In genomic region chr16:19499481-19499880, GRCh38 we compare ENCODE assay signal across 22 cellular contexts. TPM values are rescaled to one million over a fixed set of nuclear protein-coding genes. Genes with fewer than 3 reads are reported as not detected.
DNase-seq lines count a peak whose midpoint lies in the region; ATAC-seq, FAIRE-seq and TF ChIP-seq lines count a peak whose summit lies in the region.
"Had no signal": no experiment of that assay in that cellular context is flagged by ENCODE, and none has a peak within 500 bp of the region (broad histone marks: within the 10 kb centered on the region; RNA-seq: fewer than 3 reads in every experiment).

No MANE protein-coding gene starts in this region.

- no peaks in the 10 kb centered on the region for H3K4me1 Mint-ChIP-seq in activated T-cell treated with anti-CD3 and anti-CD28 coated beads, Interleukin-2, amount 50 U/mL, for 72 hours (ENCODE audit: low read depth)
- H3K4me1 Mint-ChIP-seq: B cell; CD8-positive, alpha-beta memory T cell had no signal

- H3K27me3 Mint-ChIP-seq in activated T-cell treated with anti-CD3 and anti-CD28 coated beads, Interleukin-2, amount 50 U/mL, for 72 hours (ENCODE audit: low read depth) = no peaks in the 10 kb centered on the region
- H3K27me3 Mint-ChIP-seq: B cell; CD4-positive, alpha-beta T cell; CD8-positive, alpha-beta memory T cell had no signal

- peak overlapping the region; percentile 34 for H3K27ac ChIP-seq in epithelial cell of prostate
- H3K27ac ChIP-seq: 22Rv1, BLaER1, C4-2B had no signal

- no peaks in the 10 kb centered on the region for H3K27me3 ChIP-seq in bronchial epithelial cell (ENCODE audit: control insufficient read depth, insufficient read depth, low read length)
- H3K27me3 ChIP-seq: BLaER1 had no signal

- no peak overlapping the region for H3K4me3 ChIP-seq in bronchial epithelial cell (ENCODE audit: low read depth, low read length)
- H3K4me3 ChIP-seq: BLaER1 had no signal

- DNase-seq in activated T-cell treated with anti-CD3 and anti-CD28 coated beads, Interleukin-2, amount 50 U/mL, for 72 hours = no peak
- DNase-seq in activated T-cell treated with anti-CD3 and anti-CD28 coated beads for 4 hours (no peak), bronchial epithelial cell (ENCODE audit: low read depth) (peak; percentile 88), epithelial cell of prostate (ENCODE audit: low read depth, low spot score) (peak; percentile 27), NAMALWA (ENCODE audit: low spot score) (no peak)
- DNase-seq: CD4-positive, alpha-beta T cell; CD8-positive, alpha-beta memory T cell; DMS53; DMS79 treated with DMSO at 0.1 percent for 48 hours; GF-D8; GOT3; HCEC 1CT had no signal

- H3K9me3 Mint-ChIP-seq in activated T-cell treated with anti-CD3 and anti-CD28 coated beads, Interleukin-2, amount 50 U/mL, for 72 hours = no peaks in the 10 kb centered on the region
- H3K9me3 Mint-ChIP-seq: CD4-positive, alpha-beta T cell; CD8-positive, alpha-beta memory T cell had no signal

- peaks cover 7 to 10% of the 10 kb centered on the region in 2 donors for H3K36me3 Mint-ChIP-seq in activated T-cell treated with anti-CD3 and anti-CD28 coated beads, Interleukin-2, amount 50 U/mL, for 72 hours (ENCODE audit: insufficient read depth in 2 of 2)

- no peak for TF ChIP-seq CTCF in bronchial epithelial cell (IDR thresholded peaks at IDR 0.05; ENCODE audit: insufficient read depth, low read length, severe bottlenecking)

- no peak for FAIRE-seq in bronchial epithelial cell (lab: Jason Lieb, UNC)
- FAIRE-seq: A204.1, GM12891, GM18507, H54 had no signal

- peaks cover 6% of the 10 kb centered on the region for H3K36me3 ChIP-seq in bronchial epithelial cell (ENCODE audit: control insufficient read depth, insufficient read depth, low read length)

- ATAC-seq in activated T-cell treated with anti-CD3 and anti-CD28 coated beads, Interleukin-2, amount 50 U/mL, for 72 hours (replicated peaks in 1 of 2) = no peak
- ATAC-seq in GM19397 (IDR thresholded peaks at IDR 0.05; ENCODE audit: unreplicated experiment) (no peak), HG02642 (IDR thresholded peaks at IDR 0.05; ENCODE audit: poor library complexity, unreplicated experiment) (no peak)

- peak overlapping the region; percentile 42 for H3K27ac Mint-ChIP-seq in activated T-cell treated with anti-CD3 and anti-CD28 coated beads, Interleukin-2, amount 50 U/mL, for 72 hours
- H3K27ac Mint-ChIP-seq: B cell; CD4-positive, alpha-beta T cell had no signal

- no peak overlapping the region for H3K4me3 Mint-ChIP-seq in activated T-cell treated with anti-CD3 and anti-CD28 coated beads, Interleukin-2, amount 50 U/mL, for 72 hours
- H3K4me3 Mint-ChIP-seq: B cell; CD4-positive, alpha-beta T cell; CD8-positive, alpha-beta memory T cell had no signal

RNA-seq across cellular contexts. Expression of gene GDE1, which starts 22.4 kb away (rescaled TPM):
- 10 to 100 TPM; 26.3 TPM for total RNA-seq in activated T-cell treated with anti-CD3 and anti-CD28 coated beads, Interleukin-2, amount 50 U/mL, for 72 hours
- 111 and 124 TPM in 2 replicates for total RNA-seq in bronchial epithelial cell

RNA-seq across cellular contexts. Expression of gene CCP110, which starts 24.3 kb away (rescaled TPM):
- 10 to 100 TPM; 22.9 to 30.2 TPM for total RNA-seq in activated T-cell treated with anti-CD3 and anti-CD28 coated beads, Interleukin-2, amount 50 U/mL, for 72 hours
- 3.9 and 10.8 TPM in 2 replicates for total RNA-seq in bronchial epithelial cell

RNA-seq across cellular contexts. Expression of gene VPS35L, which starts 56.0 kb away (rescaled TPM):
- 10 to 100 TPM; 46.5 to 57.8 TPM for total RNA-seq in activated T-cell treated with anti-CD3 and anti-CD28 coated beads, Interleukin-2, amount 50 U/mL, for 72 hours
- total RNA-seq in bronchial epithelial cell = 6.8 and 14.7 TPM in 2 replicates

Comparison
In these comparisons a context has a peak if more than half of its experiments do, and no peak if none do; other contexts are left out.
1. DNase-seq: peak in bronchial epithelial cell (single experiment) and epithelial cell of prostate (single experiment); none in activated T-cell treated with anti-CD3 and anti-CD28 coated beads, Interleukin-2, amount 50 U/mL, for 72 hours (0 of 2), activated T-cell treated with anti-CD3 and anti-CD28 coated beads for 4 hours (single experiment) and NAMALWA (single experiment).